9 cellular contexts compared by ENCODE assay signal in the genomic region with DNA sequence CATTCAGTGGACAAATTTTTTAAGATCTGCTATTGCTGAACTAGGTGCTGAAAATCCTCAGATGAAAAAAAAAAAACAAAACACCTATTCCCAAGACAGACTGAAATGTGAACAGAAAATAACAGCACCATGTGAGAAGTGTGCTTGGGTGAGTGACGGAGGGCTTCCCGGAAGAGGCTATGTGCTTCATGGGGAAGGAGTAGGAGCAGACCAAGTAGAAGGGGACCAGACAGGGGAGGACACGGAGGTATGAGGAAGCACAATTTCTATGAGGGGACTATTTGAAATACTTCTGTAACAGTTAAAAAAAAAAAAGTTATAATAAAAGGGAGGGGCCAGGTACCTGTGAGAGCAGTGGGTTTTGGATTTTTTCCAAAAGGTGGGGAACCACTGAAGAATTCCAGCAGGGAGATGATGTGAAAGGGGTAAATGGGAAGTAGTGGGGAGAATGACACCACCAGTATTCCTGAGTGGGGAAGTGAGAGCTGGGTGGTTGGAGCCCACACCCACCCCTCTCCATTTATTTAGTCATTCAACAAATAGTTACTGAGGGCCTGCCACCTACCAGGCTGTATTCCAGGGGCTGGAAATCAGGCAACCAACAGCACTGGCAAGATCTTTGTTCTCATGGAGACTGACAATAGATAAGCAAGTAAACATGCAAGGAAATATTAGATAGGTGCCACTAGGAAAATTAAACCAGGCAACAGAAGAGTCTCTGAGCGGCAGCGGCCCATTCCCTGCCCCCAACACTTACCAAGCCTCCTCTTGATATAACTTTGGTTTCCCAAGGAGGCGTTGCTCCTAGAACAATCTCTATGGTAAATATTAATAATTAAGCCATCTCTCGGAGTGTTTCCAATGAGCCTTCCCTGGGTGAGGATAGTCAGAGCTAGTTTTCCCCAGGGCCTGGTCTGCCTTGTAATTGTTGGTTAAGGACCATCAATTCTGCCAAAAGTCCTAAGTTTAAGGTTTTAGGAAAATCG. TPM values are rescaled to one million over a fixed set of nuclear protein-coding genes. Genes with fewer than 3 reads are reported as not detected.
DNase-seq lines count a peak whose midpoint lies in the region; ATAC-seq and TF ChIP-seq lines count a peak whose summit lies in the region.
"Had no signal": no experiment of that assay in that cellular context is flagged by ENCODE, and none has a peak within 500 bp of the region (broad histone marks: within the 10 kb centered on the region; RNA-seq: fewer than 3 reads in every experiment).

No MANE protein-coding gene starts in this region.

- TF ChIP-seq POLR2A in Peyer's patch (IDR thresholded peaks at IDR 0.05) (peak in 1 of 2 donors; percentile 79), esophagus squamous epithelium (IDR thresholded peaks at IDR 0.05) (no peak)

- WGBS in esophagus squamous epithelium, 2 donors, result 58 to 63% methylated on average over 8 of the region's 8 CpGs

- peaks cover 27% of the 10 kb centered on the region for H3K4me1 Mint-ChIP-seq in progenitor cell of endocrine pancreas (ENCODE audit: low read depth)

- H3K27me3 Mint-ChIP-seq in progenitor cell of endocrine pancreas, result peaks cover 11% of the 10 kb centered on the region

- H3K9me3 ChIP-seq in Peyer's patch (no peaks in the 10 kb centered on the region), esophagus squamous epithelium (no peaks in the 10 kb centered on the region)

- H3K36me3 ChIP-seq in Peyer's patch (no peaks in the 10 kb centered on the region), esophagus squamous epithelium (no peaks in the 10 kb centered on the region)

- peak overlapping the region; percentile 98 to 99 (median 99) for H3K27ac ChIP-seq in Peyer's patch
- peak overlapping the region; percentile 93 to 99 (median 98) for H3K27ac ChIP-seq in esophagus squamous epithelium
- H3K27ac ChIP-seq in substantia nigra (ENCODE audit: low read depth, low read length, poor library complexity, severe bottlenecking), result no peak overlapping the region

- TF ChIP-seq CTCF in Peyer's patch (IDR thresholded peaks at IDR 0.05) (no peak), esophagus squamous epithelium (IDR thresholded peaks at IDR 0.05) (no peak), progenitor cell of endocrine pancreas (IDR thresholded peaks at IDR 0.05; ENCODE audit: unreplicated experiment) (no peak)

- intact Hi-C loops in esophagus squamous epithelium (cut with DNase I), result loop anchor here (10.0 kb wide), 1 partner anchor 94 kb away; the partner anchor contains the start of gene FBXL22

- H3K4me3 Mint-ChIP-seq in progenitor cell of endocrine pancreas (ENCODE audit: low read depth), result no peak overlapping the region

- ATAC-seq in HG03469 (IDR thresholded peaks at IDR 0.05; ENCODE audit: unreplicated experiment) (no peak), GM19035 (IDR thresholded peaks at IDR 0.05; ENCODE audit: unreplicated experiment) (no peak)
- ATAC-seq: activated T-cell treated with anti-CD3 and anti-CD28 coated beads, Interleukin-2, amount 50 U/mL, for 4 hours had no signal

- H3K27me3 ChIP-seq in Peyer's patch (no peaks in the 10 kb centered on the region), esophagus squamous epithelium (no peaks in the 10 kb centered on the region)

- in situ Hi-C loops in Caki2 (cut with HindIII; ENCODE audit: low pct_unique_long_range_greater_than_20kb, low sequenced_read_pairs), result no loop called here

- DNase-seq in Caki2 (ENCODE audit: low read depth) (peak; percentile 77), Peyer's patch (peak in 1 of 3 donors; percentile 73), esophagus squamous epithelium (lab: John Stamatoyannopoulos, UW) (no peak), progenitor cell of endocrine pancreas (ENCODE audit: low spot score, unreplicated experiment) (no peak), substantia nigra (lab: John Stamatoyannopoulos, UW) (no peak), OCI-M2 (lab: John Stamatoyannopoulos, UW; ENCODE audit: unreplicated experiment) (no peak)
- DNase-seq: activated T-cell treated with anti-CD3 and anti-CD28 coated beads, Interleukin-2, amount 50 U/mL, for 4 hours had no signal

- no peaks in the 10 kb centered on the region for H3K9me3 Mint-ChIP-seq in progenitor cell of endocrine pancreas (ENCODE audit: low read depth)
- H3K9me3 Mint-ChIP-seq: activated T-cell treated with anti-CD3 and anti-CD28 coated beads, Interleukin-2, amount 50 U/mL, for 4 hours had no signal

- H3K4me3 ChIP-seq in Peyer's patch (peak overlapping the region in 3 of 4 donors; percentile 4 to 38 (median 32)), esophagus squamous epithelium (peak overlapping the region in 3 of 4 donors; percentile 23 to 53 (median 29))

- H3K27ac Mint-ChIP-seq in progenitor cell of endocrine pancreas, result peak overlapping the region; percentile 33

- H3K36me3 Mint-ChIP-seq in progenitor cell of endocrine pancreas (ENCODE audit: insufficient read depth), result no peaks in the 10 kb centered on the region

- H3K4me1 ChIP-seq in Peyer's patch (peaks cover 5 to 48% (median 35%) of the 10 kb centered on the region in 4 donors), esophagus squamous epithelium (peaks cover 9 to 61% (median 30%) of the 10 kb centered on the region in 3 donors)

RNA-seq across cellular contexts. Expression of gene USP3, which starts 3.8 kb away (rescaled TPM):
- total RNA-seq in Caki2 (2014; rRNA removed; shearing (Covaris generic); ENCODE audit: low replicate concordance), result 41.2 and 53.3 TPM in 2 replicates
- total RNA-seq in Peyer's patch, result 10 to 100 TPM; 67.8 to 86.1 (median 76.9) TPM
- 10 to 100 TPM; 27.3 to 52.8 (median 32.2) TPM for total RNA-seq in esophagus squamous epithelium
- 77.0 and 81.2 TPM in 2 replicates for total RNA-seq in progenitor cell of endocrine pancreas
